Comparison of ENCODE assay signal across 18 cellular contexts in genomic region chr3:67564008-67564407, GRCh38.
DNase-seq lines count a peak whose midpoint lies in the region; ATAC-seq, FAIRE-seq and TF ChIP-seq lines count a peak whose summit lies in the region.
"Had no signal": no experiment of that assay in that cellular context is flagged by ENCODE, and none has a peak within 500 bp of the region (broad histone marks: within the 10 kb centered on the region; RNA-seq: fewer than 3 reads in every experiment).

No MANE protein-coding gene starts in this region.

- dilution Hi-C loops in endothelial cell of umbilical vein (cut with MboI; ENCODE audit: extremely low pct_ligation_motif_present, low sequenced_read_pairs), result no loop called here

- no peak overlapping the region for H3K9ac ChIP-seq in endothelial cell of umbilical vein (replicated peaks; ENCODE audit: extremely low read depth, insufficient read depth, low read length)

- no peak overlapping the region for H3K27ac ChIP-seq in endothelial cell of umbilical vein (ENCODE audit: insufficient read depth, low read depth, low read length)
- H3K27ac ChIP-seq: A549 had no signal

- no peaks in the 10 kb centered on the region for H3K9me3 ChIP-seq in endothelial cell of umbilical vein (replicated peaks; ENCODE audit: control insufficient read depth, insufficient read depth, low read length)
- H3K9me3 ChIP-seq: A549 had no signal

- DNase-seq in cardiac fibroblast (ENCODE audit: low read depth in 2 of 2), result peak; percentile 10 to 17
- DNase-seq in endothelial cell of umbilical vein (ENCODE audit: low read depth, low spot score), result peak; percentile 24
- DNase-seq in left lobe of liver (ENCODE audit: low spot score), result no peak
- no peak for DNase-seq in glomerular visceral epithelial cell (ENCODE audit: extremely low spot score)
- DNase-seq in GF-D8 (lab: John Stamatoyannopoulos, UW), result no peak
- DNase-seq in medulla oblongata (ENCODE audit: extremely low spot score), result no peak
- no peak for DNase-seq in NCI-H1105 (lab: John Stamatoyannopoulos, UW)
- DNase-seq: CD8-positive, alpha-beta T cell; COR-L47; DMS153; DMS79 treated with DMSO at 0.1 percent for 48 hours; GDM1; HCEC 1CT; HFFc6 had no signal

- POLR2A ChIA-PET in endothelial cell of umbilical vein (lab: Charles Lee), result no interaction called here

- H3K4me3 ChIP-seq in cardiac fibroblast (replicated peaks in 1 of 2; ENCODE audit: low read depth in 2 of 2, low read length in 2 of 2) (no peak overlapping the region), endothelial cell of umbilical vein (replicated peaks in 1 of 3; ENCODE audit: insufficient read depth in 1 of 3, low read depth in 1 of 3, low read length in 3 of 3) (no peak overlapping the region)
- H3K4me3 ChIP-seq: A549 had no signal

- intact Hi-C loops in endothelial cell of umbilical vein (cut with micrococcal nuclease), result no loop called here

- no peaks in the 10 kb centered on the region for H3K27me3 ChIP-seq in endothelial cell of umbilical vein (ENCODE audit: control insufficient read depth in 2 of 2, insufficient read depth in 2 of 2, low read length in 2 of 2)

- H3K9me1 ChIP-seq in endothelial cell of umbilical vein (replicated peaks; ENCODE audit: control insufficient read depth, extremely low read depth, insufficient read depth, low read length), result no peaks in the 10 kb centered on the region

- no TSS peak for BruUV-seq in endothelial cell of umbilical vein (replicated peaks; lab: Mats Ljungman, UMichigan)

- H3K4me1 ChIP-seq in endothelial cell of umbilical vein (ENCODE audit: control insufficient read depth, extremely low read depth, insufficient read depth, low read length), result peaks cover 4% of the 10 kb centered on the region

- no peak overlapping the region for H2AFZ ChIP-seq in endothelial cell of umbilical vein (ENCODE audit: low read depth, low read length)

- peak; percentile 69 for ATAC-seq in left lobe of liver
- ATAC-seq: A549; CD8-positive, alpha-beta T cell had no signal

- H3K36me3 ChIP-seq in endothelial cell of umbilical vein (ENCODE audit: control insufficient read depth in 2 of 2, extremely low read depth in 1 of 2, insufficient read depth in 2 of 2, low read length in 2 of 2), result no peaks in the 10 kb centered on the region

- no peak for FAIRE-seq in endothelial cell of umbilical vein (lab: Jason Lieb, UNC)
- FAIRE-seq: A549, D721Med, H1, HTR-8/SVneo had no signal

- TF ChIP-seq POLR2A in endothelial cell of umbilical vein (IDR thresholded peaks at IDR 0.05; ENCODE audit: low read depth, low read length), result no peak

- peaks cover 3% of the 10 kb centered on the region for H4K20me1 ChIP-seq in endothelial cell of umbilical vein (replicated peaks; ENCODE audit: control insufficient read depth, extremely low read depth, insufficient read depth, low read length)

- no peaks in the 10 kb centered on the region for H3K79me2 ChIP-seq in endothelial cell of umbilical vein (ENCODE audit: control insufficient read depth, insufficient read depth, low read length)

- H3K4me2 ChIP-seq in endothelial cell of umbilical vein (ENCODE audit: insufficient read depth, low read length), result no peak overlapping the region
- H3K4me2 ChIP-seq: A549 had no signal

- CTCF ChIA-PET in endothelial cell of umbilical vein (lab: Charles Lee), result interaction anchor here (0.7 to 1.3 kb wide), 2 partner anchors 152 to 450 kb away, joined by 3 read pairs; no protein-coding TSS in a partner anchor

- TF ChIP-seq CTCF in cardiac fibroblast (IDR thresholded peaks at IDR 0.05; ENCODE audit: low read depth, low read length) (no peak), endothelial cell of umbilical vein (IDR thresholded peaks at IDR 0.05; ENCODE audit: extremely low read depth in 1 of 2, insufficient read depth in 1 of 2, low read depth in 1 of 2, low read length in 2 of 2) (no peak)

TF ChIP-seq in endothelial cell of umbilical vein, 7 proteins besides CTCF, POLR2A, EP300 and RAD21:
- no peak for TF ChIP-seq MYC (IDR thresholded peaks at IDR 0.05; ENCODE audit: low read depth, low read length)
- no peak for TF ChIP-seq GATA2 (IDR thresholded peaks at IDR 0.05; ENCODE audit: insufficient read depth, insufficient read length, low read depth, low read length)
- no peak for TF ChIP-seq JUN (IDR thresholded peaks at IDR 0.05; ENCODE audit: borderline replicate concordance, insufficient read depth, insufficient read length, low read depth)
- TF ChIP-seq MAX (IDR thresholded peaks at IDR 0.05; ENCODE audit: insufficient read depth, insufficient read length), result no peak
- TF ChIP-seq FOS (IDR thresholded peaks at IDR 0.05; ENCODE audit: borderline replicate concordance, insufficient read depth, low read length), result no peak
- no peak for TF ChIP-seq POLR2AphosphoS5 (IDR thresholded peaks at IDR 0.05; ENCODE audit: insufficient read depth, low read depth, low read length)
- TF ChIP-seq EZH2 (IDR thresholded peaks at IDR 0.05; ENCODE audit: borderline replicate concordance, low read depth, low read length, severe bottlenecking), result no peak

Comparison
In these comparisons a context has a peak if more than half of its experiments do, and no peak if none do; other contexts are left out.
1. DNase-seq: peak in cardiac fibroblast (2 of 2) and endothelial cell of umbilical vein (single experiment); none in left lobe of liver (single experiment), glomerular visceral epithelial cell (single experiment), GF-D8 (single experiment), medulla oblongata (single experiment) and NCI-H1105 (single experiment).